In the genomic region with DNA sequence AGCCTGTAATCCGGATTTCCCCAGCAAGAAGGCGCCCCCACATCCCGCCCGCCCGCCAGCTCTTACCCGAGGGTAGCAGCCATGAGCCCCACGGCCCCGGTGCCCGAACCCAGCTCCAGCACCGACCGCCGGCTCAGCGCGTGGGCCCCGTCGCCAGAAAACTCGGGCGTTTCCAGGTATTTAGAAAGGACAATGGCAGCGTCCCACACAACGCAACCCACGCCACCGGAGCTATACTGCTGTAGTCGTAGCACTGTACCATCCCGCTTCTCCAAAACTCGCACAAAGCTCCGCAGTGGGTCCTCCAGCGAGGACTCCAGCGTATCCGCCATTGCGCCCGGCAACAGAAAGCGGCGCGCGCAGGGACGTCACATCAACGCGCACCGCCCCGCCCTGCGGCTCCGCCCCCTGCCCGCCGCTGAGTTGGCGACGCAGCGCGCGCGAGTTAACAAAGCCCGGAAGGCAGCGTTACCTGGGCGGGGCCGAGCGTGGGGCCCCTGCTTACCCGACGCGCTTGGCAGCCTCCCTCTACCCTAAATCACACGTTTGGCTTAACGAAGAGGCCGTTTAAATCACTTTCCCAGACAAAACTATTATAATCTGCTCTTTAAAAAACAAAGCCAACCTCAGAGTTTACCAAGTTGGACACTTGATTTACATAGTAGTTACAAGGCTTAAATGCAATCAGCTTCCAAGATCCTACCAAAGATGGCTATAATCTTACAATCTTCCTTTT, we compare ENCODE assay signal across 8 cellular contexts. TPM values are rescaled to one million over a fixed set of nuclear protein-coding genes. Genes with fewer than 3 reads are reported as not detected.
DNase-seq lines count a peak whose midpoint lies in the region; FAIRE-seq and TF ChIP-seq lines count a peak whose summit lies in the region.

TSS of gene VCPKMT (minus strand) at position 352 of the 736 bp plus-strand sequence. CDS start at position 332, 20 bp downstream.

- H3K9me2 ChIP-seq in MM.1S (replicated peaks; ENCODE audit: insufficient read depth, low read length): no peaks in the 10 kb centered on the region

- peak within 1 kb of the TSS; percentile 81 for H2AFZ ChIP-seq in MM.1S (ENCODE audit: low read length)

- peak within 1 kb of the TSS; percentile 98 for H3K4me3 Mint-ChIP-seq in nephron progenitor cell
- H3K4me3 Mint-ChIP-seq in stimulated activated naive CD8-positive, alpha-beta T cell treated with anti-CD3 and anti-CD28 coated beads, Interleukin-15, Interleukin-2, amounts not matched to agents 100 ng/mL and 50 ng/mL, for 24 hours: peak within 1 kb of the TSS; percentile 96

- H3K27me3 ChIP-seq in MM.1S (replicated peaks; ENCODE audit: insufficient read depth, low read length): no peaks in the 10 kb centered on the region

- peak within 1 kb of the TSS; percentile 99 for H3K27ac Mint-ChIP-seq in nephron progenitor cell
- peak within 1 kb of the TSS; percentile 97 for H3K27ac Mint-ChIP-seq in stimulated activated naive CD8-positive, alpha-beta T cell treated with anti-CD3 and anti-CD28 coated beads, Interleukin-15, Interleukin-2, amounts not matched to agents 100 ng/mL and 50 ng/mL, for 24 hours

- DNase-seq in HCEC 1CT (peak; percentile 92), MM.1S (peak; percentile 86), SHP77 treated with DMSO at 0.1 percent for 48 hours (lab: John Stamatoyannopoulos, UW) (peak; percentile 84), fibroblast of villous mesenchyme (ENCODE audit: low read depth) (peak; percentile 91), nephron progenitor cell (peak; percentile 98)
- peak; percentile 99 for DNase-seq in activated effector memory CD4-positive, alpha-beta T cell treated with anti-CD3 and anti-CD28 coated beads, Interleukin-2, amount 50 U/mL, for 16 hours

- H3K27me3 Mint-ChIP-seq in nephron progenitor cell (ENCODE audit: low read depth, poor library complexity): no peaks in the 10 kb centered on the region
- no peaks in the 10 kb centered on the region for H3K27me3 Mint-ChIP-seq in stimulated activated naive CD8-positive, alpha-beta T cell treated with anti-CD3 and anti-CD28 coated beads, Interleukin-15, Interleukin-2, amounts not matched to agents 100 ng/mL and 50 ng/mL, for 24 hours

- TF ChIP-seq CTCF in MM.1S (IDR thresholded peaks at IDR 0.05; ENCODE audit: low read length) (no peak), fibroblast of villous mesenchyme (IDR thresholded peaks at IDR 0.05; ENCODE audit: insufficient read depth, low read depth, low read length) (no peak), nephron progenitor cell (IDR thresholded peaks at IDR 0.05) (no peak)

- peaks cover 7% of the 10 kb centered on the region for H3F3A ChIP-seq in MM.1S (ENCODE audit: insufficient read depth, low read length)

- H3K9me3 Mint-ChIP-seq in nephron progenitor cell: no peaks in the 10 kb centered on the region
- no peaks in the 10 kb centered on the region for H3K9me3 Mint-ChIP-seq in stimulated activated naive CD8-positive, alpha-beta T cell treated with anti-CD3 and anti-CD28 coated beads, Interleukin-15, Interleukin-2, amounts not matched to agents 100 ng/mL and 50 ng/mL, for 24 hours

- H3K9ac ChIP-seq in MM.1S (ENCODE audit: low read length): peak within 1 kb of the TSS; percentile 78

- no peaks in the 10 kb centered on the region for H3K9me3 ChIP-seq in MM.1S (replicated peaks; ENCODE audit: insufficient read depth, low read length)

- H3K36me3 ChIP-seq in MM.1S (replicated peaks; ENCODE audit: insufficient read depth, low read length): no peaks in the 10 kb centered on the region

- peaks cover 38% of the 10 kb centered on the region for H3K79me2 ChIP-seq in MM.1S (ENCODE audit: low read length)

- H3K36me3 Mint-ChIP-seq in nephron progenitor cell (ENCODE audit: low read depth): peaks cover 45% of the 10 kb centered on the region
- peaks cover 53% of the 10 kb centered on the region for H3K36me3 Mint-ChIP-seq in stimulated activated naive CD8-positive, alpha-beta T cell treated with anti-CD3 and anti-CD28 coated beads, Interleukin-15, Interleukin-2, amounts not matched to agents 100 ng/mL and 50 ng/mL, for 24 hours (ENCODE audit: low read depth)

- 0 out of 2 replicates have a peak, but pooled peaks cover 4% of the 10 kb centered on the region for H3K4me1 ChIP-seq in MM.1S (ENCODE audit: low read length)

- peak; percentile 85 for FAIRE-seq in G401.6 (lab: Jason Lieb, UNC)

- H4K20me1 ChIP-seq in MM.1S (ENCODE audit: insufficient read depth, low read length): no peaks in the 10 kb centered on the region

- H3K4me2 ChIP-seq in MM.1S (ENCODE audit: low read depth, low read length): peak within 1 kb of the TSS; percentile 69

- H3K4me3 ChIP-seq in MM.1S (ENCODE audit: low read length) (peak within 1 kb of the TSS; percentile 74), fibroblast of villous mesenchyme (ENCODE audit: low read depth, low read length) (peak within 1 kb of the TSS; percentile 85)

- peak within 1 kb of the TSS; percentile 60; the same call in 1 of the 2 replicates for H3K27ac ChIP-seq in MM.1S (ENCODE audit: low read length)

- peaks cover 33% of the 10 kb centered on the region for H3K4me1 Mint-ChIP-seq in nephron progenitor cell
- H3K4me1 Mint-ChIP-seq in stimulated activated naive CD8-positive, alpha-beta T cell treated with anti-CD3 and anti-CD28 coated beads, Interleukin-15, Interleukin-2, amounts not matched to agents 100 ng/mL and 50 ng/mL, for 24 hours (ENCODE audit: low read depth): peaks cover 52% of the 10 kb centered on the region

RNA-seq across cellular contexts. Expression of gene VCPKMT, which starts in this region (rescaled TPM):
- 6.4 and 7.8 TPM in 2 replicates for total RNA-seq in fibroblast of villous mesenchyme

Comparison
In these comparisons a context has a peak if more than half of its experiments do, and no peak if none do; other contexts are left out.
1. Peak in every context shown above with its lines: DNase-seq, H3K4me3 ChIP-seq and H3K27ac ChIP-seq.